ENCODE assay signal across 9 cellular contexts in genomic region chr2:101710036-101710689, GRCh38. TPM values are rescaled to one million over a fixed set of nuclear protein-coding genes. Genes with fewer than 3 reads are reported as not detected.
DNase-seq lines count a peak whose midpoint lies in the region; ATAC-seq and TF ChIP-seq lines count a peak whose summit lies in the region.
"Had no signal": no experiment of that assay in that cellular context is flagged by ENCODE, and none has a peak within 500 bp of the region (broad histone marks: within the 10 kb centered on the region; RNA-seq: fewer than 3 reads in every experiment).

No MANE protein-coding gene starts in this region.

- H3K9me3 ChIP-seq in OCI-LY1 (ENCODE audit: low read length) = no peaks in the 10 kb centered on the region
- H3K9me3 ChIP-seq in endocrine pancreas (ENCODE audit: control insufficient read depth, low read length) = no peaks in the 10 kb centered on the region
- H3K9me3 ChIP-seq in aorta (ENCODE audit: control insufficient read depth, low read length) = no peaks in the 10 kb centered on the region

- H3K27me3 ChIP-seq in OCI-LY1 (ENCODE audit: insufficient read depth, low read length) (no peaks in the 10 kb centered on the region), endocrine pancreas (ENCODE audit: control insufficient read depth, insufficient read depth, low read length) (no peaks in the 10 kb centered on the region), aorta (ENCODE audit: control insufficient read depth in 1 of 2, insufficient read depth in 2 of 2, low read length in 1 of 2) (no peaks in the 10 kb centered on the region)

- peaks cover 10% of the 10 kb centered on the region for H3K36me3 Mint-ChIP-seq in progenitor cell of endocrine pancreas (ENCODE audit: insufficient read depth)

- DNase-seq in progenitor cell of endocrine pancreas (ENCODE audit: low spot score, unreplicated experiment) (no peak), aorta (no peak), ureter (ENCODE audit: low spot score) (no peak)
- DNase-seq: activated gamma-delta T cell treated with Interleukin-2 at 50 U/mL for 16 hours had no signal

- H4K20me1 ChIP-seq in OCI-LY1 (ENCODE audit: insufficient read depth, low read length) = no peaks in the 10 kb centered on the region

- H3K4me3 Mint-ChIP-seq in progenitor cell of endocrine pancreas (ENCODE audit: low read depth) = no peak overlapping the region

- peaks cover 5% of the 10 kb centered on the region for H3K9me3 Mint-ChIP-seq in progenitor cell of endocrine pancreas (ENCODE audit: low read depth)

- H3K9ac ChIP-seq in OCI-LY1 (ENCODE audit: low read length) (peak overlapping the region; percentile 42; the same call in 1 of the 2 replicates), endocrine pancreas (ENCODE audit: control insufficient read depth, insufficient read depth, low read length) (no peak overlapping the region)

- peak; percentile 9 for ATAC-seq in GM18511 (IDR thresholded peaks at IDR 0.05; ENCODE audit: unreplicated experiment)
- no peak for ATAC-seq in aorta (ENCODE audit: low FRiP score)
- ATAC-seq in GM21717 (IDR thresholded peaks at IDR 0.05; ENCODE audit: unreplicated experiment) = no peak

- intact Hi-C loops in aorta (cut with DNase I) = no loop called here

- 60 to 63% methylated on average over 3 of the region's 3 CpGs for WGBS in aorta, 2 donors

- peak overlapping the region; percentile 96 for H3K27ac ChIP-seq in OCI-LY1 (ENCODE audit: low read depth, low read length, poor library complexity, severe bottlenecking)
- H3K27ac ChIP-seq in aorta (ENCODE audit: low read depth in 1 of 2, low read length in 2 of 2) = no peak overlapping the region
- H3K27ac ChIP-seq: SK-N-MC had no signal

- H3K4me1 ChIP-seq in OCI-LY1 (ENCODE audit: insufficient read depth, low read length, severe bottlenecking) (peaks cover 94% of the 10 kb centered on the region), endocrine pancreas (ENCODE audit: control insufficient read depth, insufficient read depth, low read length) (peaks cover 33% of the 10 kb centered on the region), aorta (ENCODE audit: control insufficient read depth in 1 of 2, insufficient read depth in 2 of 2, low read length in 2 of 2) (peaks cover 7% of the 10 kb centered on the region in 2 donors)

- H3K79me2 ChIP-seq in OCI-LY1 (ENCODE audit: insufficient read depth, low read length) = peaks cover 86% of the 10 kb centered on the region

- H2AFZ ChIP-seq in OCI-LY1 (ENCODE audit: low read length) = no peak overlapping the region

- H3K4me1 Mint-ChIP-seq in progenitor cell of endocrine pancreas (ENCODE audit: low read depth) = peaks cover 22% of the 10 kb centered on the region

- H3K4me3 ChIP-seq in OCI-LY1 (ENCODE audit: low read depth, low read length, poor library complexity, severe bottlenecking) (peak overlapping the region; percentile 27), endocrine pancreas (ENCODE audit: control insufficient read depth, insufficient read depth, low read length) (peak overlapping the region; percentile 54), aorta (ENCODE audit: low read length in 2 of 2) (no peak overlapping the region)
- H3K4me3 ChIP-seq: SK-N-MC had no signal

- H3K36me3 ChIP-seq in OCI-LY1 (ENCODE audit: insufficient read depth, low read length) (no peaks in the 10 kb centered on the region), endocrine pancreas (ENCODE audit: control insufficient read depth, insufficient read depth, low read length) (no peaks in the 10 kb centered on the region), aorta (ENCODE audit: control insufficient read depth in 1 of 2, insufficient read depth in 2 of 2, low read length in 1 of 2) (no peaks in the 10 kb centered on the region)

- no peaks in the 10 kb centered on the region for H3F3A ChIP-seq in OCI-LY1 (ENCODE audit: insufficient read depth, low read length)

- H3K4me2 ChIP-seq in OCI-LY1 (ENCODE audit: low read length) = peak overlapping the region; percentile 45

- TF ChIP-seq CTCF in OCI-LY1 (IDR thresholded peaks at IDR 0.05; ENCODE audit: low read length) (no peak), progenitor cell of endocrine pancreas (IDR thresholded peaks at IDR 0.05; ENCODE audit: unreplicated experiment) (no peak)

- H3K27ac Mint-ChIP-seq in progenitor cell of endocrine pancreas = peak overlapping the region; percentile 53

- no peaks in the 10 kb centered on the region for H3K9me2 ChIP-seq in OCI-LY1 (ENCODE audit: low read depth, low read length)

- H3K27me3 Mint-ChIP-seq in progenitor cell of endocrine pancreas = no peaks in the 10 kb centered on the region

RNA-seq across cellular contexts. Expression of gene MAP4K4, which starts 12.7 kb away (rescaled TPM):
- total RNA-seq in progenitor cell of endocrine pancreas (171 and 184 TPM in 2 replicates), aorta (100 to 1,000 TPM in 1 of 2 donors, 10 to 100 TPM in 1; 85.4 to 112 TPM), ureter (49.9 TPM)
- polyA plus RNA-seq in aorta = 10 to 100 TPM; 22.9 to 31.6 TPM

Comparison
In these comparisons a context has a peak if more than half of its experiments do, and no peak if none do; other contexts are left out.
1. H3K4me3 ChIP-seq: peak in OCI-LY1 (single experiment) and endocrine pancreas (single experiment); none in aorta (0 of 2).